14 cellular contexts compared by ENCODE assay signal in genomic region chr10:75530337-75530736, GRCh38.
DNase-seq lines count a peak whose midpoint lies in the region; ATAC-seq and TF ChIP-seq lines count a peak whose summit lies in the region.
"Had no signal": no experiment of that assay in that cellular context is flagged by ENCODE, and none has a peak within 500 bp of the region (broad histone marks: within the 10 kb centered on the region; RNA-seq: fewer than 3 reads in every experiment).

No MANE protein-coding gene starts in this region.

- H3K4me3 Mint-ChIP-seq in natural killer cell treated with Interleukin-12 subunit alpha and Interleukin-12 subunit beta and Interleukin-15 and Interleukin-18, amount 100 ng/mL, for 72 hours = no peak overlapping the region
- H3K4me3 Mint-ChIP-seq: activated T-helper 1 cell treated with anti-CD3 and anti-CD28 coated beads, Interleukin-12 subunit alpha, Interleukin-12 subunit beta, Interleukin-2, Interleukin-4 antibody, amounts not matched to agents 30 ng/mL and 10 ng/mL and 1 ng/mL, durations not matched to agents 14 hours and 24 hours and 36 hours; brain had no signal

- H3K27ac Mint-ChIP-seq in natural killer cell treated with Interleukin-12 subunit alpha and Interleukin-12 subunit beta and Interleukin-15 and Interleukin-18, amount 100 ng/mL, for 72 hours = no peak overlapping the region
- H3K27ac Mint-ChIP-seq: activated T-helper 1 cell treated with anti-CD3 and anti-CD28 coated beads, Interleukin-12 subunit alpha, Interleukin-12 subunit beta, Interleukin-2, Interleukin-4 antibody, amounts not matched to agents 30 ng/mL and 10 ng/mL and 1 ng/mL, durations not matched to agents 14 hours and 24 hours and 36 hours had no signal

- no peaks in the 10 kb centered on the region for H3K9me3 Mint-ChIP-seq in natural killer cell treated with Interleukin-12 subunit alpha and Interleukin-12 subunit beta and Interleukin-15 and Interleukin-18, amount 100 ng/mL, for 72 hours
- H3K9me3 Mint-ChIP-seq: activated T-helper 1 cell treated with anti-CD3 and anti-CD28 coated beads, Interleukin-12 subunit alpha, Interleukin-12 subunit beta, Interleukin-2, Interleukin-4 antibody, amounts not matched to agents 30 ng/mL and 10 ng/mL and 1 ng/mL, durations not matched to agents 14 hours and 24 hours and 36 hours had no signal

- ATAC-seq in omental fat pad (ENCODE audit: low FRiP score) = peak; percentile 87
- ATAC-seq in natural killer cell treated with Interleukin-12 subunit alpha and Interleukin-12 subunit beta and Interleukin-15 and Interleukin-18, amount 100 ng/mL, for 72 hours = no peak

- DNase-seq in EL = peak; percentile 1
- peak; percentile 54 for DNase-seq in RKO (ENCODE audit: low spot score)
- peak; percentile 97 for DNase-seq in epithelial cell of proximal tubule (ENCODE audit: low read depth)
- no peak for DNase-seq in omental fat pad (ENCODE audit: low spot score)
- no peak for DNase-seq in stimulated activated CD4-positive, alpha-beta T cell treated with anti-CD3 and anti-CD28 coated beads, Interleukin-4, amount 100 ng/mL, for 24 hours
- no peak for DNase-seq in Ammon's horn (ENCODE audit: low spot score)
- no peak for DNase-seq in ecto neural progenitor cell (ENCODE audit: low spot score)
- no peak for DNase-seq in natural killer cell treated with Interleukin-12 subunit alpha and Interleukin-12 subunit beta and Interleukin-15 and Interleukin-18, amount 100 ng/mL, for 72 hours (ENCODE audit: low spot score)
- DNase-seq: activated CD4-positive, alpha-beta T cell treated with anti-CD3 and anti-CD28 coated beads for 48 hours; KG1; posterior cingulate gyrus; T-helper 1 cell had no signal

- H3K4me1 Mint-ChIP-seq in natural killer cell treated with Interleukin-12 subunit alpha and Interleukin-12 subunit beta and Interleukin-15 and Interleukin-18, amount 100 ng/mL, for 72 hours (ENCODE audit: low read depth in 2 of 2) = no peaks in the 10 kb centered on the region
- H3K4me1 Mint-ChIP-seq: brain had no signal

- TF ChIP-seq CTCF in epithelial cell of proximal tubule (conservative IDR thresholded peaks at IDR 0.05; ENCODE audit: low read depth, low read length) = no peak
- no peak for TF ChIP-seq CTCF in omental fat pad (IDR thresholded peaks at IDR 0.05)

- no peaks in the 10 kb centered on the region for H3K36me3 Mint-ChIP-seq in natural killer cell treated with Interleukin-12 subunit alpha and Interleukin-12 subunit beta and Interleukin-15 and Interleukin-18, amount 100 ng/mL, for 72 hours
- H3K36me3 Mint-ChIP-seq: brain had no signal

- H3K27me3 Mint-ChIP-seq in natural killer cell treated with Interleukin-12 subunit alpha and Interleukin-12 subunit beta and Interleukin-15 and Interleukin-18, amount 100 ng/mL, for 72 hours = peaks cover 7 to 35% of the 10 kb centered on the region in 2 donors

- H3K4me3 ChIP-seq in epithelial cell of proximal tubule (ENCODE audit: low read depth, low read length) = no peak overlapping the region

Comparison
In these comparisons a context has a peak if more than half of its experiments do, and no peak if none do; other contexts are left out.
1. DNase-seq: peak in EL (single experiment), RKO (single experiment) and epithelial cell of proximal tubule (single experiment); none in omental fat pad (single experiment), stimulated activated CD4-positive, alpha-beta T cell treated with anti-CD3 and anti-CD28 coated beads, Interleukin-4, amount 100 ng/mL, for 24 hours (single experiment), Ammon's horn (single experiment), ecto neural progenitor cell (single experiment) and natural killer cell treated with Interleukin-12 subunit alpha and Interleukin-12 subunit beta and Interleukin-15 and Interleukin-18, amount 100 ng/mL, for 72 hours (single experiment).